In the genomic region with DNA sequence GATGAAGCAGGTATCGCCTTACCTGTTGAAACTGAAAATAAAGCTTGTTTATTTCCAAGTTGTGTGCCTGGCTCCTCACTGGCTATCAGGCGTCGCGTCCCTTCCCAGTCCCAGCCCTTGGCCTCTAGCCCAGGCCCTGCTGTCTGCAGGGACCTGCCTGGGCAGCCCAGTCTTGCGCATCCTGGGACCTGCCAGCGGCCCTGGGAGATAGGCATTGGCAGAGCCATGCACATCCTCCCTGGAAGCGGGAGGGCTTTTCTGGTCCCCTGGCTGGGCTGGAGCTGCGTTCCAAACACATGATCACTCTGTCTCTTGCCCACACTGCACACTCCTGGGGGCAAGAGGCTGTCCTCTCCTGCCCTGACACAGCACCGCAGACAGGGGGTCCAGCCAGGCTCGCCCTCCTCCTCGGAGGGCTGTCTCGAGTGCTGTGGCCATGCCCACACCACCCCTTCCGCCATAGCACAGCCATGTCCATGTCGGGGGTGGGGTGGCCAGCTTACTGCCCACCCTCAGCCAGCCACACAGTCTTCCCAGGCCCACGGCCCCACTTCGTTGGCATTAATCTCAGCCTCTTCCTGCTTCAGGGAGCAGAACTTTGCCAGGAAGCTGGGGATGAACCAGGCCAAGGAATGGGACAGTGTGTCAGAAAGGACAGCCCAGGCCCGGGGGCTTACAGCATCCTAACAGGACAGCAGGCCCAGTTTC, we compare ENCODE assay signal across 9 cellular contexts. TPM values are rescaled to one million over a fixed set of nuclear protein-coding genes. Genes with fewer than 3 reads are reported as not detected.
"Had no signal": no experiment of that assay in that cellular context is flagged by ENCODE, and none has a peak within 500 bp of the region (broad histone marks: within the 10 kb centered on the region; RNA-seq: fewer than 3 reads in every experiment).

No MANE protein-coding gene starts in this region.

RNA-seq across cellular contexts. Expression of a gene that starts 57.8 kb away (rescaled TPM):
- total RNA-seq: activated CD4-positive, alpha-beta T cell treated with anti-CD3 and anti-CD28 coated beads for 36 hours; activated naive CD4-positive, alpha-beta T cell treated with anti-CD3 and anti-CD28 coated beads, Interleukin-2, amount 50 U/mL, for 72 hours; activated T-helper 1 cell treated with anti-CD3 and anti-CD28 coated beads, Interleukin-12 subunit alpha, Interleukin-12 subunit beta, Interleukin-2, Interleukin-4 antibody, amounts not matched to agents 30 ng/mL and 10 ng/mL and 1 ng/mL, durations not matched to agents 14 hours and 24 hours and 36 hours; gastroesophageal sphincter; lung microvascular endothelial cell; myocyte; T-helper 2 cell treated with Interferon-gamma antibody and Interleukin-4, amounts not matched to agents 100 ng/mL and 5 ng/mL, for 36 hours; tibial nerve had no signal
- polyA plus RNA-seq: immature natural killer cell had no signal
